ENCODE assay signal across 18 cellular contexts in the genomic region with DNA sequence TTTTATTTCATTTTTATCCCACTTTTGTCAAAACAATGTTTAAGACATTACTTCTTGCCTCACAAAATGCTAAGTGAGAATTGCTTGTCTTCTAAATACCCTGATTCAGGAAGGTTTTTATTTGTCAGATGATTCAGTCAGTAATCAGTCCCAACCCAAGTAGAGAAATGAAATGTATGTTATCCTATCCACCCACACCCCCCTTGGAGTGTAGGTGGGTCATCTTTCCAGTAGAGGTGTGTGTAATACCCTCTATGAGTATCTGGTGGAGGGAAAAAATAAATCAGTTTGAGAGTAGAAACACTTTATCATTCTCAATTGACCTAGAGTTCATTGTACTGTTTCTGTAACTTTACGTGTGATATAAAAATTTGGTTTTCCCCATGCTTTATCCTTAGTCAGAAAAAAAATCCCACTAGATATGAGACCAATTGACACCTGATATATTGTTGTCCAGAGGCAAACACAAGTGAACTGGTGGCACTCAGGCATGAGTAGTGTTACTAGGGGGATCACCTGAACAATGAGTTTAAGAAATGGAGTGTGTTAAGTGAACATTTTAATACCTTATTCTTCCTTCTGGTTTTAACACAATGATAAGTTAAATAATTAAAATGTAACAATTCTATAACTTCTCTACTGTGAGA.
DNase-seq lines count a peak whose midpoint lies in the region; ATAC-seq and TF ChIP-seq lines count a peak whose summit lies in the region.
"Had no signal": no experiment of that assay in that cellular context is flagged by ENCODE, and none has a peak within 500 bp of the region (broad histone marks: within the 10 kb centered on the region; RNA-seq: fewer than 3 reads in every experiment).

No MANE protein-coding gene starts in this region.

- in situ Hi-C loops in G401 (cut with HindIII; ENCODE audit: low sequenced_read_pairs) = no loop called here

- intact Hi-C loops in adrenal gland (cut with DNase I) = no loop called here

- H3K27ac Mint-ChIP-seq in stimulated activated effector memory CD8-positive, alpha-beta T cell treated with anti-CD3 and anti-CD28 coated beads, Interleukin-12 subunit alpha, Interleukin-12 subunit beta, amount 100 ng/mL, for 72 hours = no peak overlapping the region
- H3K27ac Mint-ChIP-seq: activated naive CD8-positive, alpha-beta T cell treated with anti-CD3 and anti-CD28 coated beads, Interleukin-2, amount 10 ng/mL, durations not matched to agents 7 days and 5 days had no signal

- ATAC-seq in stimulated activated effector memory CD8-positive, alpha-beta T cell treated with anti-CD3 and anti-CD28 coated beads, Interleukin-12 subunit alpha, Interleukin-12 subunit beta, amount 100 ng/mL, for 72 hours = peak; percentile 85
- no peak for ATAC-seq in HG02763 (IDR thresholded peaks at IDR 0.05; ENCODE audit: unreplicated experiment)
- ATAC-seq: gastroesophageal sphincter, HCT116 had no signal

- H3K4me3 ChIP-seq in adrenal gland = no peak overlapping the region
- H3K4me3 ChIP-seq: breast epithelium, gastroesophageal sphincter, sigmoid colon, SJCRH30 had no signal

- TF ChIP-seq CTCF in adrenal gland (IDR thresholded peaks at IDR 0.05) = no peak

- no peaks in the 10 kb centered on the region for H3K9me3 ChIP-seq in adrenal gland (replicated peaks in 1 of 3)
- H3K9me3 ChIP-seq: breast epithelium, gastroesophageal sphincter, sigmoid colon, SJCRH30 had no signal

- 89 to 100% (median 93%) methylated on average over 1 of the region's 1 CpG for WGBS in adrenal gland, 4 donors

- H3K4me1 ChIP-seq in adrenal gland (replicated peaks in 1 of 2) = no peaks in the 10 kb centered on the region
- H3K4me1 ChIP-seq: breast epithelium, SJCRH30 had no signal

- no peaks in the 10 kb centered on the region for H3K36me3 Mint-ChIP-seq in stimulated activated effector memory CD8-positive, alpha-beta T cell treated with anti-CD3 and anti-CD28 coated beads, Interleukin-12 subunit alpha, Interleukin-12 subunit beta, amount 100 ng/mL, for 72 hours

- H3K4me1 Mint-ChIP-seq in stimulated activated effector memory CD8-positive, alpha-beta T cell treated with anti-CD3 and anti-CD28 coated beads, Interleukin-12 subunit alpha, Interleukin-12 subunit beta, amount 100 ng/mL, for 72 hours = peaks cover 9% of the 10 kb centered on the region

- H3K27me3 ChIP-seq in adrenal gland = no peaks in the 10 kb centered on the region
- H3K27me3 ChIP-seq: breast epithelium, gastroesophageal sphincter, sigmoid colon, SJCRH30 had no signal

- H3K4me3 Mint-ChIP-seq in stimulated activated effector memory CD8-positive, alpha-beta T cell treated with anti-CD3 and anti-CD28 coated beads, Interleukin-12 subunit alpha, Interleukin-12 subunit beta, amount 100 ng/mL, for 72 hours = no peak overlapping the region
- H3K4me3 Mint-ChIP-seq: activated naive CD8-positive, alpha-beta T cell treated with anti-CD3 and anti-CD28 coated beads, Interleukin-2, amount 10 ng/mL, durations not matched to agents 7 days and 5 days had no signal

- no peak for TF ChIP-seq POLR2A in adrenal gland (IDR thresholded peaks at IDR 0.05)

- DNase-seq in activated effector memory CD4-positive, alpha-beta T cell treated with anti-CD3 and anti-CD28 coated beads, Interleukin-2, amount 50 U/mL, for 16 hours = peak; percentile 69
- no peak for DNase-seq in activated effector memory CD4-positive, alpha-beta T cell treated with Interleukin-2 at 50 U/mL for 16 hours
- DNase-seq in activated T-cell treated with anti-CD3 and anti-CD28 coated beads, Interleukin-2, amount 50 U/mL, for 48 hours = peak; percentile 61 to 67
- DNase-seq in stimulated activated CD4-positive, alpha-beta T cell treated with anti-CD3 and anti-CD28 coated beads, Interleukin-12 subunit alpha, Interleukin-12 subunit beta, amount 100 ng/mL, for 4 hours = peak; percentile 9
- no peak for DNase-seq in stimulated activated effector memory CD8-positive, alpha-beta T cell treated with anti-CD3 and anti-CD28 coated beads, Interleukin-12 subunit alpha, Interleukin-12 subunit beta, amount 100 ng/mL, for 72 hours (ENCODE audit: low spot score in 2 of 2)
- DNase-seq in adrenal gland (no peak), G401 (ENCODE audit: low spot score) (no peak)
- DNase-seq: activated CD4-positive, CD25-positive, alpha-beta regulatory T cell; activated naive CD8-positive, alpha-beta T cell treated with anti-CD3 and anti-CD28 coated beads, Interleukin-2, amount 10 ng/mL, durations not matched to agents 7 days and 5 days; COR-L47; Kasumi-1; NCI-H69; sigmoid colon; SJCRH30 had no signal

- H3K27ac ChIP-seq in adrenal gland = no peak overlapping the region
- H3K27ac ChIP-seq: breast epithelium, gastroesophageal sphincter, sigmoid colon, SJCRH30 had no signal

- no peaks in the 10 kb centered on the region for H3K9me3 Mint-ChIP-seq in stimulated activated effector memory CD8-positive, alpha-beta T cell treated with anti-CD3 and anti-CD28 coated beads, Interleukin-12 subunit alpha, Interleukin-12 subunit beta, amount 100 ng/mL, for 72 hours

- H3K36me3 ChIP-seq in adrenal gland (replicated peaks in 1 of 2) = no peaks in the 10 kb centered on the region
- H3K36me3 ChIP-seq: breast epithelium, gastroesophageal sphincter, sigmoid colon, SJCRH30 had no signal

Comparison
In these comparisons a context has a peak if more than half of its experiments do, and no peak if none do; other contexts are left out.
1. DNase-seq: peak in activated effector memory CD4-positive, alpha-beta T cell treated with anti-CD3 and anti-CD28 coated beads, Interleukin-2, amount 50 U/mL, for 16 hours (single experiment), activated T-cell treated with anti-CD3 and anti-CD28 coated beads, Interleukin-2, amount 50 U/mL, for 48 hours (2 of 2) and stimulated activated CD4-positive, alpha-beta T cell treated with anti-CD3 and anti-CD28 coated beads, Interleukin-12 subunit alpha, Interleukin-12 subunit beta, amount 100 ng/mL, for 4 hours (single experiment); none in activated effector memory CD4-positive, alpha-beta T cell treated with Interleukin-2 at 50 U/mL for 16 hours (single experiment), stimulated activated effector memory CD8-positive, alpha-beta T cell treated with anti-CD3 and anti-CD28 coated beads, Interleukin-12 subunit alpha, Interleukin-12 subunit beta, amount 100 ng/mL, for 72 hours (0 of 2), adrenal gland (0 of 7) and G401 (single experiment).